Comparison of ENCODE assay signal across 8 cellular contexts in the genomic region with DNA sequence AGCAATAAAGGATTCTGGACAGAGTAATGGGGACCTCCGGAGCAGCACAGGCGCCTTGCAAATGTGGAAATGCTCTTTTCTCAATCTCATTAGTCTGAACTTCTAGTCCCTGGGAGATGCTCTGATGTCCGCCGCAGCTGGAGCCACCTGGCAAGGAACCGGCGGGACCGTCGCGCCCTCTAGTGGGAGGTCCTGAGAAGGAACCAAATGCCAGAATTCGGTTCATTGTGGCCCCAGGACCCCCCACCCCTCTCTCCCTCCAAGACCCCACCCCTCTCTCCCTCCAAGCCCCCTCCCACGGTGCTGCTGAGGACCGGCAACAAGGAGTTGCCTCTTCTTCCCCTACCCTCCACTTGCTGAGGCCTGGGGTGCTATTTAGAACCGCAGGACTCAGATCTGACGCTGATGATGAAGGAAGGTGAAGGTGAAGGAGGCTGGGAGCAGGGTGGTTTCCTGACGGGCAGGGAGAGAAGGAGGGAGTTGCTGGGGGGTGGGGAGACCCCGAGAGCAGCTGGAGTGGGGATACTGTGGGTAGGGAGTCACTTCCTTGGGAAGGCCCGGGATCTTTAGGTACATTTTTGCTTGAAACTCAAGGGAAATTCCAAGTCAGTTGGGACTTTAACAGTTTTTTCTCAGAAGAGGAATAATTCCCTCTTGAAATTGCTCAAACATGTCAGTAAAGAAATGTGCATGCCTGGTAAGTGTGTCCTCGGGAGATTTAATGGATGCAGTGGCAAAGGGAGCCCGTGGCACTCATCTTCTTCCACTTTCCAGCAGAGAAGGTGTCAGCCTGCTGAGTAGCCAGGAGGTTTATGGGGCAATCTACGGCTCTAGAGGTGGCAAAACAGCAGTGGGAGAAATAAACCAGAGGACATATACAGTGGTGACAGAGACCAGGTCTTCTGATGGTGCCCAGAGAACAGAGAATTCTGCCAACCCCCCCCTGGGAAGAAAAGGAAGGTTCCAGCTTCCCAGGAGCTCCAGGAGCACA. TPM values are rescaled to one million over a fixed set of nuclear protein-coding genes. Genes with fewer than 3 reads are reported as not detected.
DNase-seq lines count a peak whose midpoint lies in the region; ATAC-seq, FAIRE-seq and TF ChIP-seq lines count a peak whose summit lies in the region.

No MANE protein-coding gene starts in this region.

- no peak for FAIRE-seq in kidney (lab: Jason Lieb, UNC)

- H3K9me3 ChIP-seq in mammary epithelial cell (replicated peaks; ENCODE audit: insufficient read depth, low read length) (no peaks in the 10 kb centered on the region), kidney (ENCODE audit: control insufficient read depth in 1 of 2, low read length in 2 of 2) (no peaks in the 10 kb centered on the region)

- H3K4me3 ChIP-seq in mammary epithelial cell (replicated peaks in 1 of 3; ENCODE audit: insufficient read depth in 1 of 3, low read depth in 2 of 3, low read length in 3 of 3): no peak overlapping the region
- no peak overlapping the region for H3K4me3 ChIP-seq in kidney (ENCODE audit: low read length in 2 of 2)

- dilution Hi-C loops in mammary epithelial cell (cut with HindIII; ENCODE audit: low sequenced_read_pairs): no loop called here

- H3K79me2 ChIP-seq in mammary epithelial cell (ENCODE audit: insufficient read depth, low read length): no peaks in the 10 kb centered on the region

- H3K36me3 ChIP-seq in mammary epithelial cell (ENCODE audit: insufficient read depth, low read length): no peaks in the 10 kb centered on the region
- no peaks in the 10 kb centered on the region for H3K36me3 ChIP-seq in kidney (ENCODE audit: control insufficient read depth in 1 of 2, insufficient read depth in 2 of 2, low read length in 2 of 2)

- H3K27ac ChIP-seq in VCaP (peak overlapping the region; percentile 100), mammary epithelial cell (ENCODE audit: insufficient read depth, low read depth, low read length) (no peak overlapping the region), kidney (ENCODE audit: low read depth in 2 of 2, low read length in 2 of 2) (peak overlapping the region; percentile 43 to 47)

- H3K9ac ChIP-seq in mammary epithelial cell (ENCODE audit: insufficient read depth, low read length) (no peak overlapping the region), kidney (ENCODE audit: low read length in 2 of 2) (no peak overlapping the region)

- no TSS peak for BruUV-seq in mammary epithelial cell (replicated peaks; lab: Mats Ljungman, UMichigan)

- no peak overlapping the region for H2AFZ ChIP-seq in mammary epithelial cell (ENCODE audit: low read depth, low read length)

- peak; percentile 24 for DNase-seq in NCI-H1694 treated with DMSO at 0.1 percent for 48 hours (lab: John Stamatoyannopoulos, UW)
- no peak for DNase-seq in mammary epithelial cell
- peak; percentile 88 for DNase-seq in kidney
- DNase-seq in stimulated activated CD4-positive, alpha-beta T cell treated with anti-CD3 and anti-CD28 coated beads, Interleukin-2, amount 100 ng/mL, for 4 hours (ENCODE audit: low read depth): peak; percentile 42

- CTCF ChIA-PET in mammary epithelial cell (lab: Charles Lee; ENCODE audit: low non-redundant PET): interaction anchor here (0.5 to 0.7 kb wide), 3 partner anchors 96 to 442 kb away, joined by 3 to 8 read pairs (median 3); no protein-coding TSS in a partner anchor

- no peak overlapping the region for H3K4me2 ChIP-seq in mammary epithelial cell (ENCODE audit: insufficient read depth, low read depth, low read length)

- ATAC-seq in HG02981 (IDR thresholded peaks at IDR 0.05; ENCODE audit: unreplicated experiment) (no peak), GM18498 (IDR thresholded peaks at IDR 0.05; ENCODE audit: unreplicated experiment) (no peak)

- no peaks in the 10 kb centered on the region for H4K20me1 ChIP-seq in mammary epithelial cell (ENCODE audit: insufficient read depth, low read length)

- in situ Hi-C loops in mammary epithelial cell (cut with MboI; ENCODE audit: low sequenced_read_pairs in 2 of 2): no loop called here

- H3K4me1 ChIP-seq in mammary epithelial cell (ENCODE audit: insufficient read depth, low read length) (peaks cover 4% of the 10 kb centered on the region), kidney (ENCODE audit: control insufficient read depth in 1 of 2, insufficient read depth in 1 of 2, low read depth in 1 of 2, low read length in 2 of 2) (peaks cover 10 to 36% of the 10 kb centered on the region in 2 donors)

- intact Hi-C loops in mammary epithelial cell (cut with micrococcal nuclease) (loop anchor here (1.0 to 10.0 kb wide), 3 partner anchors 97 to 227 kb away; no protein-coding TSS in a partner anchor), kidney (cut with DNase I) (no loop called here)

- H3K27me3 ChIP-seq in mammary epithelial cell (ENCODE audit: insufficient read depth, low read length): no peaks in the 10 kb centered on the region

- 37% methylated on average over 13 of the region's 20 CpGs for WGBS in mammary epithelial cell (ENCODE audit: low coverage, missing lambda C conversion rate)

- TF ChIP-seq CTCF in GM12873 (IDR thresholded peaks at IDR 0.05; ENCODE audit: insufficient read depth, low read depth, low read length, missing control alignments) (peak; percentile 84), VCaP (conservative IDR thresholded peaks at IDR 0.05) (peak; percentile 94), mammary epithelial cell (conservative IDR thresholded peaks at IDR 0.05 in 1 of 2, IDR thresholded peaks at IDR 0.05 in 1 of 2; ENCODE audit: extremely low read depth in 1 of 2, insufficient read depth in 1 of 2, low read depth in 1 of 2, low read length in 2 of 2) (peak; percentile 69 to 82), kidney (IDR thresholded peaks at IDR 0.05; ENCODE audit: borderline replicate concordance, extremely low read depth, insufficient read depth) (peak; percentile 67)

RNA-seq across cellular contexts. Expression of a gene that starts 42.6 kb away (rescaled TPM):
- total RNA-seq in mammary epithelial cell (under 1 TPM in 1 of 2 donors, not detected in 1; 0.17 TPM), kidney (0.31 TPM)
- polyA plus RNA-seq in mammary epithelial cell (not detected), kidney (ENCODE audit: insufficient read depth, low read depth, low replicate concordance) (not detected)
- polyA minus RNA-seq in mammary epithelial cell: not detected

RNA-seq across cellular contexts. Expression of a gene that starts 52.4 kb away (rescaled TPM):
- 10 to 100 TPM; 44.8 to 59.4 TPM for total RNA-seq in mammary epithelial cell
- polyA plus RNA-seq in mammary epithelial cell: 90.8 TPM
- 36.4 TPM for polyA minus RNA-seq in mammary epithelial cell
- 32.1 TPM for total RNA-seq in kidney
- polyA plus RNA-seq in kidney (ENCODE audit: insufficient read depth, low read depth, low replicate concordance): 53.0 TPM
